19 cellular contexts compared by ENCODE assay signal in the genomic region with DNA sequence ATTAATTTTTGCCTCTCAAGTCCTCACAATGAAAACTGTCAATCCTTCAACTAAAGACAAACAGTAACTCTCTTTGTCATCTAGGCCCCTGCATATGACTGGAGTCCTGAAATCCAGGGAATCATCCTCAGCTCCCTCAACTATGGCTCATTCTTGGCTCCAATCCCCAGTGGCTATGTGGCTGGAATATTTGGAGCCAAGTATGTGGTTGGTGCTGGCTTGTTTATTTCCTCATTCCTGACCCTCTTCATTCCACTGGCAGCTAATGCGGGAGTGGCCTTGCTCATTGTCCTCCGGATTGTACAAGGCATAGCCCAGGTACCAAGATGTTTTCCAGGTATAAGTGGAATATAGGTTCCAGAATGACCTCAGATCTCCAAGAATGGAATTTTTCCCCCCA. TPM values are rescaled to one million over a fixed set of nuclear protein-coding genes. Genes with fewer than 3 reads are reported as not detected.
DNase-seq lines count a peak whose midpoint lies in the region; ATAC-seq, FAIRE-seq and TF ChIP-seq lines count a peak whose summit lies in the region.
"Had no signal": no experiment of that assay in that cellular context is flagged by ENCODE, and none has a peak within 500 bp of the region (broad histone marks: within the 10 kb centered on the region; RNA-seq: fewer than 3 reads in every experiment).

No MANE protein-coding gene starts in this region.

- no peak for TF ChIP-seq POLR2A in GM12892 (IDR thresholded peaks at IDR 0.05; ENCODE audit: low read depth, low read length)

- no peak overlapping the region for H3K4me3 ChIP-seq in astrocyte (ENCODE audit: insufficient read depth, low read depth, low read length)
- no peak overlapping the region for H3K4me3 ChIP-seq in left lung
- H3K4me3 ChIP-seq: gastrocnemius medialis had no signal

- H3K4me1 Mint-ChIP-seq in astrocyte (ENCODE audit: low read depth, unreplicated experiment) = peaks cover 11% of the 10 kb centered on the region
- H3K4me1 Mint-ChIP-seq: memory B cell had no signal

- H3K36me3 ChIP-seq in astrocyte (ENCODE audit: insufficient read depth, low read length) (no peaks in the 10 kb centered on the region), left lung (no peaks in the 10 kb centered on the region)
- H3K36me3 ChIP-seq: gastrocnemius medialis had no signal

- no peak for FAIRE-seq in astrocyte (lab: Jason Lieb, UNC)
- no peak for FAIRE-seq in GM19239 (lab: Jason Lieb, UNC)
- no peak for FAIRE-seq in GM12892 (lab: Jason Lieb, UNC)

- H3K4me2 ChIP-seq in astrocyte (ENCODE audit: low read length) = no peak overlapping the region

- H3K9me3 ChIP-seq in astrocyte (ENCODE audit: insufficient read depth, low read depth, low read length) (no peaks in the 10 kb centered on the region), left lung (no peaks in the 10 kb centered on the region)
- H3K9me3 ChIP-seq: gastrocnemius medialis had no signal

- H3K4me1 ChIP-seq in astrocyte (ENCODE audit: insufficient read depth, low read length) (no peaks in the 10 kb centered on the region), left lung (no peaks in the 10 kb centered on the region)
- H3K4me1 ChIP-seq: gastrocnemius medialis had no signal

- no peak overlapping the region for H3K9ac ChIP-seq in astrocyte (ENCODE audit: low read length)

- H3K27me3 Mint-ChIP-seq in astrocyte (ENCODE audit: low read depth, unreplicated experiment) = no peaks in the 10 kb centered on the region

- no peaks in the 10 kb centered on the region for H4K20me1 ChIP-seq in astrocyte (ENCODE audit: insufficient read depth, low read length)

- no peaks in the 10 kb centered on the region for H3K27me3 ChIP-seq in astrocyte (ENCODE audit: insufficient read depth, low read length)
- H3K27me3 ChIP-seq in left lung = no peaks in the 10 kb centered on the region
- H3K27me3 ChIP-seq: gastrocnemius medialis had no signal

- DNase-seq in AG20443 (ENCODE audit: low spot score) (peak; percentile 40), HS-5 (ENCODE audit: low read depth) (peak; percentile 10), astrocyte (ENCODE audit: low read depth) (peak; percentile 1), left lung (no peak), SHP77 treated with DMSO at 0.1 percent for 48 hours (lab: John Stamatoyannopoulos, UW) (no peak), GM19239 (ENCODE audit: insufficient read length, low spot score) (no peak), GM12892 (ENCODE audit: insufficient read length) (no peak)
- DNase-seq: activated CD4-positive, alpha-beta T cell treated with anti-CD3 and anti-CD28 coated beads for 1 hour; activated gamma-delta T cell; anterior cingulate cortex; COR-L47; gastrocnemius medialis; NCI-H2171; SHP77; T1000 had no signal

- H3K27ac ChIP-seq in astrocyte (ENCODE audit: low read depth, low read length) = no peak overlapping the region
- no peak overlapping the region for H3K27ac ChIP-seq in left lung
- H3K27ac ChIP-seq: gastrocnemius medialis had no signal

- H3K79me2 ChIP-seq in astrocyte (ENCODE audit: insufficient read depth, low read length) = no peaks in the 10 kb centered on the region

- H3K4me3 Mint-ChIP-seq in astrocyte (ENCODE audit: unreplicated experiment) = no peak overlapping the region
- H3K4me3 Mint-ChIP-seq: memory B cell had no signal

- peak; percentile 88 for ATAC-seq in left lung
- ATAC-seq in SK-N-SH treated with all-trans-retinoic acid at 6 μM for 48 hours = no peak
- ATAC-seq: gastrocnemius medialis, HCT116 had no signal

- no peaks in the 10 kb centered on the region for H3K36me3 Mint-ChIP-seq in astrocyte (ENCODE audit: low read depth, unreplicated experiment)
- H3K36me3 Mint-ChIP-seq: memory B cell had no signal

- no peaks in the 10 kb centered on the region for H3K9me3 Mint-ChIP-seq in astrocyte (ENCODE audit: unreplicated experiment)
- H3K9me3 Mint-ChIP-seq: memory B cell had no signal

- intact Hi-C loops in left lung (cut with DNase I) = no loop called here

- H3K27ac Mint-ChIP-seq in astrocyte (ENCODE audit: unreplicated experiment) = no peak overlapping the region
- H3K27ac Mint-ChIP-seq: memory B cell had no signal

- TF ChIP-seq CTCF in astrocyte (IDR thresholded peaks at IDR 0.05; ENCODE audit: insufficient read depth, low read depth, low read length) (no peak), left lung (IDR thresholded peaks at IDR 0.05) (no peak)

- no peak overlapping the region for H2AFZ ChIP-seq in astrocyte (ENCODE audit: low read depth, low read length)

TF ChIP-seq in SK-N-SH treated with all-trans-retinoic acid at 6 μM for 48 hours, 23 proteins besides CTCF, POLR2A, EP300 and RAD21:
- TF ChIP-seq, protein P1, sequence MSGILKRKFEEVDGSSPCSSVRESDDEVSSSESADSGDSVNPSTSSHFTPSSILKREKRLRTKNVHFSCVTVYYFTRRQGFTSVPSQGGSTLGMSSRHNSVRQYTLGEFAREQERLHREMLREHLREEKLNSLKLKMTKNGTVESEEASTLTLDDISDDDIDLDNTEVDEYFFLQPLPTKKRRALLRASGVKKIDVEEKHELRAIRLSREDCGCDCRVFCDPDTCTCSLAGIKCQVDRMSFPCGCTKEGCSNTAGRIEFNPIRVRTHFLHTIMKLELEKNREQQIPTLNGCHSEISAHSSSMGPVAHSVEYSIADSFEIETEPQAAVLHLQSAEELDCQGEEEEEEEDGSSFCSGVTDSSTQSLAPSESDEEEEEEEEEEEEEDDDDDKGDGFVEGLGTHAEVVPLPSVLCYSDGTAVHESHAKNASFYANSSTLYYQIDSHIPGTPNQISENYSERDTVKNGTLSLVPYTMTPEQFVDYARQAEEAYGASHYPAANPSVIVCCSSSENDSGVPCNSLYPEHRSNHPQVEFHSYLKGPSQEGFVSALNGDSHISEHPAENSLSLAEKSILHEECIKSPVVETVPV (CRISPR knock-in tag; IDR thresholded peaks at IDR 0.05) = no peak
- TF ChIP-seq, protein P2, sequence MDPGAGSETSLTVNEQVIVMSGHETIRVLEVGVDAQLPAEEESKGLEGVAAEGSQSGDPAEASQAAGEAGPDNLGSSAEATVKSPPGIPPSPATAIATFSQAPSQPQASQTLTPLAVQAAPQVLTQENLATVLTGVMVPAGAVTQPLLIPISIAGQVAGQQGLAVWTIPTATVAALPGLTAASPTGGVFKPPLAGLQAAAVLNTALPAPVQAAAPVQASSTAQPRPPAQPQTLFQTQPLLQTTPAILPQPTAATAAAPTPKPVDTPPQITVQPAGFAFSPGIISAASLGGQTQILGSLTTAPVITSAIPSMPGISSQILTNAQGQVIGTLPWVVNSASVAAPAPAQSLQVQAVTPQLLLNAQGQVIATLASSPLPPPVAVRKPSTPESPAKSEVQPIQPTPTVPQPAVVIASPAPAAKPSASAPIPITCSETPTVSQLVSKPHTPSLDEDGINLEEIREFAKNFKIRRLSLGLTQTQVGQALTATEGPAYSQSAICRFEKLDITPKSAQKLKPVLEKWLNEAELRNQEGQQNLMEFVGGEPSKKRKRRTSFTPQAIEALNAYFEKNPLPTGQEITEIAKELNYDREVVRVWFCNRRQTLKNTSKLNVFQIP (CRISPR knock-in tag; IDR thresholded peaks at IDR 0.05; ENCODE audit: borderline replicate concordance, low read depth) = no peak
- TF ChIP-seq ZNF70 (CRISPR knock-in tag; IDR thresholded peaks at IDR 0.05) (no peak), ZFP30 (CRISPR knock-in tag; IDR thresholded peaks at IDR 0.05) (no peak), OSR1 (CRISPR knock-in tag; IDR thresholded peaks at IDR 0.05) (no peak), ZNF8 (CRISPR knock-in tag; IDR thresholded peaks at IDR 0.05) (no peak), TOX (CRISPR knock-in tag; IDR thresholded peaks at IDR 0.05; ENCODE audit: borderline replicate concordance) (no peak), RARB (CRISPR knock-in tag; IDR thresholded peaks at IDR 0.05) (no peak), ARNTL (CRISPR knock-in tag; IDR thresholded peaks at IDR 0.05; ENCODE audit: borderline replicate concordance, low read depth) (no peak), GLIS3 (CRISPR knock-in tag; IDR thresholded peaks at IDR 0.05) (no peak)
- TF ChIP-seq, protein P3, sequence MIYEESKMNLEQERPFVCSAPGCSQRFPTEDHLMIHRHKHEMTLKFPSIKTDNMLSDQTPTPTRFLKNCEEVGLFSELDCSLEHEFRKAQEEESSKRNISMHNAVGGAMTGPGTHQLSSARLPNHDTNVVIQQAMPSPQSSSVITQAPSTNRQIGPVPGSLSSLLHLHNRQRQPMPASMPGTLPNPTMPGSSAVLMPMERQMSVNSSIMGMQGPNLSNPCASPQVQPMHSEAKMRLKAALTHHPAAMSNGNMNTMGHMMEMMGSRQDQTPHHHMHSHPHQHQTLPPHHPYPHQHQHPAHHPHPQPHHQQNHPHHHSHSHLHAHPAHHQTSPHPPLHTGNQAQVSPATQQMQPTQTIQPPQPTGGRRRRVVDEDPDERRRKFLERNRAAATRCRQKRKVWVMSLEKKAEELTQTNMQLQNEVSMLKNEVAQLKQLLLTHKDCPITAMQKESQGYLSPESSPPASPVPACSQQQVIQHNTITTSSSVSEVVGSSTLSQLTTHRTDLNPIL (CRISPR knock-in tag; IDR thresholded peaks at IDR 0.05; ENCODE audit: low read depth) = no peak

RNA-seq across cellular contexts. Expression of a gene that starts 15.4 kb away (rescaled TPM):
- total RNA-seq in astrocyte (not detected in 2 replicates), left lung (not detected)
- not detected for polyA plus RNA-seq in GM12892 (2012; ENCODE audit: missing spikeins)
- total RNA-seq: subcutaneous adipose tissue had no signal

Comparison
In these comparisons a context has a peak if more than half of its experiments do, and no peak if none do; other contexts are left out.
1. DNase-seq: peak in AG20443 (single experiment), HS-5 (single experiment) and astrocyte (single experiment); none in left lung (0 of 2), SHP77 treated with DMSO at 0.1 percent for 48 hours (single experiment), GM19239 (single experiment) and GM12892 (single experiment).